Comparison of ENCODE assay signal across 8 cellular contexts in genomic region chrX:10119399-10119990, GRCh38. TPM values are rescaled to one million over a fixed set of nuclear protein-coding genes. Genes with fewer than 3 reads are reported as not detected.
A peak's percentile ranks its signal among the peaks of the same experiment; 100 is the strongest.
DNase-seq lines count a peak whose midpoint lies in the region; ATAC-seq, FAIRE-seq and TF ChIP-seq lines count a peak whose summit lies in the region.

No MANE protein-coding gene starts in this region.

- TF ChIP-seq POLR2A in A549 (IDR thresholded peaks at IDR 0.05; ENCODE audit: low read length), result no peak

- H3K36me3 ChIP-seq in lung (ENCODE audit: control insufficient read depth in 2 of 2, insufficient read depth in 2 of 2, low read length in 2 of 2), result peaks cover 3 to 13% of the 10 kb centered on the region in 2 donors

- H3K4me2 ChIP-seq in A549, result no peak overlapping the region

- DNase-seq in A549 (ENCODE audit: low read depth in 1 of 2, low spot score in 1 of 2) (peak; percentile 34 to 92), NCI-H748 (lab: John Stamatoyannopoulos, UW; ENCODE audit: unreplicated experiment) (peak; percentile 71), ecto neural progenitor cell (ENCODE audit: low spot score) (peak; percentile 82), lung (ENCODE audit: low spot score) (peak; percentile 86)
- peak; percentile 74 for DNase-seq in activated CD4-positive, alpha-beta memory T cell treated with anti-CD3 and anti-CD28 coated beads, Interleukin-2, amount 10 ng/mL, durations not matched to agents 7 days and 5 days
- peak; percentile 38 to 63 for DNase-seq in stimulated activated CD8-positive, alpha-beta memory T cell treated with anti-CD3 and anti-CD28 coated beads, Interleukin-2, amount 100 ng/mL, for 1 hour (ENCODE audit: low read depth in 2 of 2)

- H3K4me3 ChIP-seq in A549 (no peak overlapping the region), lung (no peak overlapping the region)

- CTCF ChIA-PET in A549 (lab: Yijun Ruan, JAX), result interaction anchor here (0.6 to 9.8 kb wide), 83 partner anchors 8 to 1374 kb away, joined by 3 to 216 read pairs (median 5); partner anchors contain the start of gene CLCN4
- CTCF ChIA-PET in activated CD4-positive, alpha-beta memory T cell treated with anti-CD3 and anti-CD28 coated beads, Interleukin-2, amount 10 ng/mL, durations not matched to agents 7 days and 5 days (lab: Charles Lee), result interaction anchor here (0.8 to 4.9 kb wide), 17 partner anchors 12 to 228 kb away, joined by 3 to 32 read pairs (median 3); no protein-coding TSS in a partner anchor

- no peaks in the 10 kb centered on the region for H3K9me3 Mint-ChIP-seq in activated CD4-positive, alpha-beta memory T cell treated with anti-CD3 and anti-CD28 coated beads, Interleukin-2, amount 10 ng/mL, durations not matched to agents 7 days and 5 days

- H3K36me3 Mint-ChIP-seq in activated CD4-positive, alpha-beta memory T cell treated with anti-CD3 and anti-CD28 coated beads, Interleukin-2, amount 10 ng/mL, durations not matched to agents 7 days and 5 days (ENCODE audit: low read depth), result peaks cover 4% of the 10 kb centered on the region

- peak; percentile 61 to 78 for ATAC-seq in A549
- peak; percentile 56 for ATAC-seq in GM18520 (IDR thresholded peaks at IDR 0.05; ENCODE audit: unreplicated experiment)
- peak; percentile 38 for ATAC-seq in HG03442 (IDR thresholded peaks at IDR 0.05; ENCODE audit: unreplicated experiment)
- peak; percentile 91 for ATAC-seq in lung (ENCODE audit: insufficient read depth, low FRiP score)

- POLR2A ChIA-PET in A549 (lab: Yijun Ruan, JAX), result no interaction called here
- POLR2A ChIA-PET in activated CD4-positive, alpha-beta memory T cell treated with anti-CD3 and anti-CD28 coated beads, Interleukin-2, amount 10 ng/mL, durations not matched to agents 7 days and 5 days (lab: Charles Lee), result no interaction called here

- peak; percentile 100 for FAIRE-seq in A549 (lab: Jason Lieb, UNC)

- no peak overlapping the region for H3K4me3 Mint-ChIP-seq in activated CD4-positive, alpha-beta memory T cell treated with anti-CD3 and anti-CD28 coated beads, Interleukin-2, amount 10 ng/mL, durations not matched to agents 7 days and 5 days

- H3K4me1 ChIP-seq in A549 (no peaks in the 10 kb centered on the region), lung (ENCODE audit: control insufficient read depth in 2 of 2, insufficient read depth in 2 of 2, low read length in 2 of 2) (peaks cover 0 to 2% of the 10 kb centered on the region in 2 donors)

- no peaks in the 10 kb centered on the region for H3K27me3 Mint-ChIP-seq in activated CD4-positive, alpha-beta memory T cell treated with anti-CD3 and anti-CD28 coated beads, Interleukin-2, amount 10 ng/mL, durations not matched to agents 7 days and 5 days

- TF ChIP-seq RAD21 in A549 (conservative IDR thresholded peaks at IDR 0.05 in 1 of 2, IDR thresholded peaks at IDR 0.05 in 1 of 2), result peak; percentile 100

- H3K27ac ChIP-seq in A549 (peak overlapping the region; percentile 54 to 67; a peak in 5 of 6 replicates), lung (ENCODE audit: low read depth in 1 of 2, low read length in 1 of 2) (no peak overlapping the region)

- H3K27ac Mint-ChIP-seq in activated CD4-positive, alpha-beta memory T cell treated with anti-CD3 and anti-CD28 coated beads, Interleukin-2, amount 10 ng/mL, durations not matched to agents 7 days and 5 days, result no peak overlapping the region

- no peaks in the 10 kb centered on the region for H3K27me3 ChIP-seq in lung (ENCODE audit: control insufficient read depth, insufficient read depth)

- 12% methylated on average over 16 of the region's 16 CpGs for WGBS in A549 (ENCODE audit: missing lambda C conversion rate)
- WGBS in lung, 2 donors, result 12 to 13% methylated on average over 16 of the region's 16 CpGs

- H3K4me1 Mint-ChIP-seq in activated CD4-positive, alpha-beta memory T cell treated with anti-CD3 and anti-CD28 coated beads, Interleukin-2, amount 10 ng/mL, durations not matched to agents 7 days and 5 days, result peaks cover 5% of the 10 kb centered on the region

- TF ChIP-seq EP300 in A549 (IDR thresholded peaks at IDR 0.05), result no peak

- H3K9me3 ChIP-seq in A549 (peaks cover 55% of the 10 kb centered on the region), lung (ENCODE audit: control insufficient read depth in 2 of 2, insufficient read depth in 1 of 2, low read length in 1 of 2) (peaks cover 0 to 3% of the 10 kb centered on the region in 2 donors)

- TF ChIP-seq CTCF in A549 (IDR thresholded peaks at IDR 0.05) (peak; percentile 100), lung (IDR thresholded peaks at IDR 0.05; ENCODE audit: control extremely low read depth, extremely low read depth) (peak; percentile 100)

TF ChIP-seq in A549, 52 proteins besides CTCF, POLR2A, EP300 and RAD21 (continues in another document):
- no peak for TF ChIP-seq TFCP2L1 (CRISPR knock-in tag; IDR thresholded peaks at IDR 0.05)
- no peak for TF ChIP-seq TP53 (CRISPR knock-in tag; IDR thresholded peaks at IDR 0.05)
- peak; percentile 100 for TF ChIP-seq SMC3 (IDR thresholded peaks at IDR 0.05)
- TF ChIP-seq GATA3 (IDR thresholded peaks at IDR 0.05; ENCODE audit: borderline replicate concordance), result peak; percentile 82; the same call in 1 of the 2 replicates
- no peak for TF ChIP-seq EHF (CRISPR knock-in tag; IDR thresholded peaks at IDR 0.05)
- no peak for TF ChIP-seq HOXB5 (CRISPR knock-in tag; IDR thresholded peaks at IDR 0.05)
- no peak for TF ChIP-seq FOSL2 (IDR thresholded peaks at IDR 0.05)
- TF ChIP-seq FOSL2 (CRISPR knock-in tag; IDR thresholded peaks at IDR 0.05), result 0 out of 2 replicates have a peak, but pooled peaks have one; percentile 27
- TF ChIP-seq EHMT2 (IDR thresholded peaks at IDR 0.05; ENCODE audit: low read depth), result no peak
- no peak for TF ChIP-seq CBX8 (IDR thresholded peaks at IDR 0.05)
- TF ChIP-seq USF2 (IDR thresholded peaks at IDR 0.05), result no peak
- no peak for TF ChIP-seq FOSB (CRISPR knock-in tag; IDR thresholded peaks at IDR 0.05)
- TF ChIP-seq FOXS1 (CRISPR knock-in tag; IDR thresholded peaks at IDR 0.05), result no peak
- peak; percentile 57 for TF ChIP-seq MAX (IDR thresholded peaks at IDR 0.05)
- TF ChIP-seq NR3C1 (IDR thresholded peaks at IDR 0.05), result no peak
- peak; percentile 24 for TF ChIP-seq CHD2 (IDR thresholded peaks at IDR 0.05; ENCODE audit: low read length, partially characterized antibody)
- TF ChIP-seq JUN (IDR thresholded peaks at IDR 0.05), result peak in 1 of 2 experiments; percentile 55; a peak in 1 of 5 replicates
- no peak for TF ChIP-seq NFE2L2 (conservative IDR thresholded peaks at IDR 0.05; ENCODE audit: low read length)
- no peak for TF ChIP-seq HOXB13 (CRISPR knock-in tag; IDR thresholded peaks at IDR 0.05; ENCODE audit: low read depth)
- no peak for TF ChIP-seq PBX3 (IDR thresholded peaks at IDR 0.05)

RNA-seq across cellular contexts. Expression of gene CLCN4, which starts 37.3 kb away (rescaled TPM):
- polyA plus RNA-seq in A549 (2011; rRNA removed), result 4.4 and 4.7 TPM in 2 replicates
- 3.0 and 3.3 TPM in 2 replicates for polyA plus RNA-seq in A549 (2012; cell fraction: cytosol; rRNA removed)
- polyA plus RNA-seq in A549 (2012; cell fraction: nucleus; rRNA removed), result 3.0 and 3.6 TPM in 2 replicates
- polyA plus RNA-seq in A549 (2017; fragmentation: RNase III; extraction: RNeasy Plus Mini Kit Qiagen cat#74134 plus additional on column Dnase treatment), result 2.7 to 2.9 TPM (median 2.8 TPM) in 3 replicates
- polyA minus RNA-seq in A549 (2011; rRNA and poly(A)+ RNA removed), result 8.1 and 10.7 TPM in 2 replicates
- not detected for total RNA-seq in activated CD4-positive, alpha-beta memory T cell treated with anti-CD3 and anti-CD28 coated beads, Interleukin-2, amount 10 ng/mL, durations not matched to agents 7 days and 5 days
- total RNA-seq in lung, result 10 to 100 TPM in 1 of 2 donors, 1 to 10 TPM in 1; 9.3 to 11.3 TPM
- polyA plus RNA-seq in lung, result 1 to 10 TPM; 2.1 to 2.3 TPM

Comparison
In these comparisons a context has a peak if more than half of its experiments do, and no peak if none do; other contexts are left out.
1. ATAC-seq: peak in every context shown above with its lines; median percentile 91 in lung; 70 in A549; 56 in GM18520; 38 in HG03442.
2. H3K27ac ChIP-seq: peak in A549 (2 of 2); none in lung (0 of 2).
3. RNA of gene CLCN4, which starts 37.3 kb away (total RNA-seq): 9.3 to 11.3 TPM in lung; not detected in activated CD4-positive, alpha-beta memory T cell treated with anti-CD3 and anti-CD28 coated beads, Interleukin-2, amount 10 ng/mL, durations not matched to agents 7 days and 5 days; every median in the first group is over 10 times any median in the second.
4. Peak in every context shown above with its lines, with median percentiles within 50 percentile points of each other: DNase-seq.